Comparison of ENCODE assay signal across 1 cellular context in genomic region chr22:42548597-42549328, GRCh38.
TF ChIP-seq lines count a peak whose summit lies in the region.

No MANE protein-coding gene starts in this region.

TF ChIP-seq in GM23338, 12 proteins besides CTCF, POLR2A, EP300 and RAD21 (continued from another document):
- no peak for TF ChIP-seq ZNF462 (CRISPR knock-in tag; IDR thresholded peaks at IDR 0.05)
- TF ChIP-seq EZH2 (IDR thresholded peaks at IDR 0.05; ENCODE audit: low read depth, unreplicated experiment) = no peak
- no peak for TF ChIP-seq EZH2phosphoT487 (IDR thresholded peaks at IDR 0.05; ENCODE audit: unreplicated experiment)
- TF ChIP-seq CREB1 (CRISPR knock-in tag; IDR thresholded peaks at IDR 0.05; ENCODE audit: low read depth) = no peak
- TF ChIP-seq ZNF114 (CRISPR knock-in tag; IDR thresholded peaks at IDR 0.05) = no peak
- no peak for TF ChIP-seq REST (IDR thresholded peaks at IDR 0.05; ENCODE audit: unreplicated experiment)
